Comparison of ENCODE assay signal across 13 cellular contexts in the genomic region with DNA sequence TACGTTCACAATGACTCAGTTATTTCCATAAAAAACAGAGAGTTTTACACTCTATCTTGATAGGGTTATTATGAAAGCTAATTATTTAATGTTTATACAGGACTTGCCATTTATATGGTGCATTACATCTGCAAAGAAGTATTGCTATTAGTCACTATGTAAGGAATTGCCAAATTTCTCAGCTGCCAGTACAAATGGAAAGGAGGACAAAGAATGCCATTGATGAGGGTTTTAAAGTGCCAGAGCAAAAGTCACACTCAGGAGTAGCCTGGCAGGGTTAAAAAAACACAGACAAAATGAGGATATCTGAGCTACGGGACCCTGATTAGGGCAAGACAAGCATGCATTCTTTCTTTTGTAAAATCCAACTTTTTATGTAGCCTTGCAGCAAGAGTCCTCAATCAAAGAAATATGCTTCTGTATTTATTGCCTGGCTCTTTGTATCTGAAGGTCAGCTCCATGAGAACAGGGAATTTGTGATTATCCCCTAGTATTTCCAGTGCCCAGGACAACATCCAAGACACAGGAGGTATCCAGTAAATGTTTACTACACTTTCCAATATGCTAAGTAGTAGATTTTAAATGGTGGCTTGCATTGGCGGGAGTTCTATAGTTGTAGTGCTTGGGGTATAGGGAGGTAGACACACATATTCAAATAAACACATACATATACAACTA.
A peak's percentile ranks its signal among the peaks of the same experiment; 100 is the strongest.
DNase-seq lines count a peak whose midpoint lies in the region; ATAC-seq, FAIRE-seq and TF ChIP-seq lines count a peak whose summit lies in the region.
"Had no signal": no experiment of that assay in that cellular context is flagged by ENCODE, and none has a peak within 500 bp of the region (broad histone marks: within the 10 kb centered on the region; RNA-seq: fewer than 3 reads in every experiment).

No MANE protein-coding gene starts in this region.

- H2AFZ ChIP-seq in osteoblast (ENCODE audit: low read length): no peak overlapping the region

- ATAC-seq in RWPE2 (ENCODE audit: low read depth): peak; percentile 82

- peak; percentile 75 for DNase-seq in EH (ENCODE audit: low read depth)
- DNase-seq in RWPE2 (ENCODE audit: low spot score): no peak
- DNase-seq in fibroblast of gingiva (ENCODE audit: low read depth): peak; percentile 69
- DNase-seq in osteoblast (ENCODE audit: insufficient read length, low spot score, missing footprints): peak; percentile 72
- DNase-seq in RCC 7860 (ENCODE audit: low spot score): no peak
- DNase-seq in DMS79 treated with DMSO at 0.1 percent for 48 hours (lab: John Stamatoyannopoulos, UW): no peak
- DNase-seq in activated CD4-positive, alpha-beta T cell treated with anti-CD3 and anti-CD28 coated beads, Interleukin-2, amount 50 U/mL, for 48 hours: no peak
- DNase-seq in activated naive CD8-positive, alpha-beta T cell treated with anti-CD3 and anti-CD28 coated beads for 36 hours: no peak
- DNase-seq: activated CD4-positive, alpha-beta T cell treated with anti-CD3 and anti-CD28 coated beads for 48 hours; MM.1S; NCI-H524 treated with DMSO at 0.1 percent for 48 hours had no signal

- H3K36me3 Mint-ChIP-seq in activated naive CD8-positive, alpha-beta T cell treated with anti-CD3 and anti-CD28 coated beads for 36 hours: peaks cover 2% of the 10 kb centered on the region

- H4K20me1 ChIP-seq in osteoblast (ENCODE audit: insufficient read depth, low read length): no peaks in the 10 kb centered on the region

- H3K9me3 ChIP-seq in RWPE2 (ENCODE audit: severe bottlenecking) (no peaks in the 10 kb centered on the region), osteoblast (ENCODE audit: low read depth, low read length) (no peaks in the 10 kb centered on the region)

- H3K79me2 ChIP-seq in osteoblast (ENCODE audit: insufficient read depth, low read length): no peaks in the 10 kb centered on the region

- no peak overlapping the region for H3K27ac Mint-ChIP-seq in activated naive CD8-positive, alpha-beta T cell treated with anti-CD3 and anti-CD28 coated beads for 36 hours
- H3K27ac Mint-ChIP-seq: dendritic cell treated with granulocyte-macrophage colony-stimulating factor and Interleukin-4, amounts not matched to agents 40 ng/mL and 50 ng/mL, for 4 days had no signal

- no peaks in the 10 kb centered on the region for H3K27me3 Mint-ChIP-seq in activated naive CD8-positive, alpha-beta T cell treated with anti-CD3 and anti-CD28 coated beads for 36 hours
- H3K27me3 Mint-ChIP-seq: dendritic cell treated with granulocyte-macrophage colony-stimulating factor and Interleukin-4, amounts not matched to agents 40 ng/mL and 50 ng/mL, for 4 days had no signal

- TF ChIP-seq CTCF in RWPE2 (IDR thresholded peaks at IDR 0.05; ENCODE audit: poor library complexity, severe bottlenecking) (no peak), osteoblast (IDR thresholded peaks at IDR 0.05; ENCODE audit: extremely low read depth, low read depth, low read length) (no peak)

- no peaks in the 10 kb centered on the region for H3K27me3 ChIP-seq in RWPE2 (ENCODE audit: insufficient read depth, poor library complexity, severe bottlenecking)
- H3K27me3 ChIP-seq in osteoblast (ENCODE audit: insufficient read depth, low read length): no peaks in the 10 kb centered on the region

- no peaks in the 10 kb centered on the region for H3K36me3 ChIP-seq in RWPE2 (ENCODE audit: low read depth)
- H3K36me3 ChIP-seq in osteoblast (ENCODE audit: insufficient read depth, low read length): no peaks in the 10 kb centered on the region

- H3K9me3 Mint-ChIP-seq in activated naive CD8-positive, alpha-beta T cell treated with anti-CD3 and anti-CD28 coated beads for 36 hours: peaks cover 7% of the 10 kb centered on the region
- H3K9me3 Mint-ChIP-seq: dendritic cell treated with granulocyte-macrophage colony-stimulating factor and Interleukin-4, amounts not matched to agents 40 ng/mL and 50 ng/mL, for 4 days had no signal

- no peak overlapping the region for H3K4me3 ChIP-seq in RWPE2 (ENCODE audit: severe bottlenecking)
- no peak overlapping the region for H3K4me3 ChIP-seq in osteoblast (ENCODE audit: insufficient read depth, low read length)
- H3K4me3 ChIP-seq: smooth muscle cell had no signal

- no peak overlapping the region for H3K27ac ChIP-seq in RWPE2 (ENCODE audit: poor library complexity, severe bottlenecking)
- H3K27ac ChIP-seq in osteoblast (ENCODE audit: low read depth, low read length): no peak overlapping the region

- H3K4me2 ChIP-seq in osteoblast (ENCODE audit: insufficient read depth, low read length): peak overlapping the region; percentile 12
- H3K4me2 ChIP-seq: smooth muscle cell had no signal

- H3K4me1 Mint-ChIP-seq in activated naive CD8-positive, alpha-beta T cell treated with anti-CD3 and anti-CD28 coated beads for 36 hours: no peaks in the 10 kb centered on the region

- H3K4me3 Mint-ChIP-seq in activated naive CD8-positive, alpha-beta T cell treated with anti-CD3 and anti-CD28 coated beads for 36 hours: no peak overlapping the region
- H3K4me3 Mint-ChIP-seq: dendritic cell treated with granulocyte-macrophage colony-stimulating factor and Interleukin-4, amounts not matched to agents 40 ng/mL and 50 ng/mL, for 4 days had no signal

- FAIRE-seq in RCC 7860 (lab: Jason Lieb, UNC): no peak

- H3K4me1 ChIP-seq in RWPE2 (ENCODE audit: insufficient read depth, poor library complexity, severe bottlenecking) (peaks cover 20% of the 10 kb centered on the region), osteoblast (ENCODE audit: insufficient read depth, low read length) (peaks cover 14% of the 10 kb centered on the region)

Comparison
In these comparisons a context has a peak if more than half of its experiments do, and no peak if none do; other contexts are left out.
1. DNase-seq: peak in EH (single experiment), fibroblast of gingiva (single experiment) and osteoblast (single experiment); none in RWPE2 (single experiment), RCC 7860 (single experiment), DMS79 treated with DMSO at 0.1 percent for 48 hours (single experiment), activated CD4-positive, alpha-beta T cell treated with anti-CD3 and anti-CD28 coated beads, Interleukin-2, amount 50 U/mL, for 48 hours (0 of 2) and activated naive CD8-positive, alpha-beta T cell treated with anti-CD3 and anti-CD28 coated beads for 36 hours (single experiment).